1 cellular context compared by ENCODE assay signal in genomic region chr9:134049236-134049635, GRCh38.
A peak's percentile ranks its signal among the peaks of the same experiment; 100 is the strongest.
TF ChIP-seq lines count a peak whose summit lies in the region.

No MANE protein-coding gene starts in this region.

TF ChIP-seq in K562, 482 proteins besides CTCF, POLR2A, EP300 and RAD21:
- TF ChIP-seq ESRRB (CRISPR knock-in tag; IDR thresholded peaks at IDR 0.05; ENCODE audit: borderline replicate concordance) (no peak), POLR2G (IDR thresholded peaks at IDR 0.05; ENCODE audit: low read depth, low read length) (0 out of 2 replicates have a peak, but pooled peaks have one; percentile 14), CTCFL (IDR thresholded peaks at IDR 0.05; ENCODE audit: borderline replicate concordance, insufficient read depth, low read depth, low read length, poor library complexity, severe bottlenecking) (no peak), SIN3B (IDR thresholded peaks at IDR 0.05; ENCODE audit: low read depth) (no peak)
